2 cellular contexts compared by ENCODE assay signal in genomic region chr15:60405405-60405804, GRCh38.
TF ChIP-seq lines count a peak whose summit lies in the region.

No MANE protein-coding gene starts in this region.

TF ChIP-seq in HepG2, 621 proteins besides CTCF, POLR2A, EP300 and RAD21:
- TF ChIP-seq HIVEP1 (CRISPR knock-in tag; IDR thresholded peaks at IDR 0.05) (no peak), EEA1 (CRISPR knock-in tag; IDR thresholded peaks at IDR 0.05; ENCODE audit: borderline replicate concordance) (no peak), LBX2 (CRISPR knock-in tag; IDR thresholded peaks at IDR 0.05; ENCODE audit: borderline replicate concordance) (no peak), KLF6 (CRISPR knock-in tag; IDR thresholded peaks at IDR 0.05) (no peak), ZNF75D (CRISPR knock-in tag; IDR thresholded peaks at IDR 0.05; ENCODE audit: borderline replicate concordance) (no peak), MAFK (conservative IDR thresholded peaks at IDR 0.05 in 1 of 2, IDR thresholded peaks at IDR 0.05 in 1 of 2; ENCODE audit: low read length in 2 of 2) (peak; percentile 33 to 68; a peak in 3 of 4 replicates), MAFF (IDR thresholded peaks at IDR 0.05; ENCODE audit: low read depth, low read length) (peak; percentile 55), ZMYM4 (CRISPR knock-in tag; IDR thresholded peaks at IDR 0.05) (no peak), ZNF138 (CRISPR knock-in tag; IDR thresholded peaks at IDR 0.05; ENCODE audit: low read depth) (no peak)

TF ChIP-seq in K562, 482 proteins besides CTCF, POLR2A, EP300 and RAD21:
- TF ChIP-seq DDX20 (tag; IDR thresholded peaks at IDR 0.05; ENCODE audit: low read depth) (no peak), THRB (CRISPR knock-in tag; conservative IDR thresholded peaks at IDR 0.05) (no peak), ZNF316 (IDR thresholded peaks at IDR 0.05) (peak; percentile 76), JUNB (CRISPR knock-in tag; conservative IDR thresholded peaks at IDR 0.05) (no peak), C11orf30 (IDR thresholded peaks at IDR 0.05; ENCODE audit: low read depth) (peak; percentile 60), RBM39 (optimal IDR thresholded peaks at IDR 0.05; ENCODE audit: low read depth, low read length) (no peak), MAFG (tag; conservative IDR thresholded peaks at IDR 0.05) (0 out of 2 replicates have a peak, but pooled peaks have one; percentile 32), MAFF (IDR thresholded peaks at IDR 0.05; ENCODE audit: low read length) (peak; percentile 30; the same call in 1 of the 2 replicates), MAFK (IDR thresholded peaks at IDR 0.05; ENCODE audit: low read length) (peak; percentile 34; the same call in 1 of the 2 replicates), TARDBP (IDR thresholded peaks at IDR 0.05) (no peak), ZNF431 (CRISPR knock-in tag; IDR thresholded peaks at IDR 0.05) (no peak), NFIC (IDR thresholded peaks at IDR 0.05) (no peak), ZNF41 (CRISPR knock-in tag; conservative IDR thresholded peaks at IDR 0.05) (no peak)
